In genomic region chr1:165217958-165218357, GRCh38 we compare ENCODE assay signal across 4 cellular contexts.
"Had no signal": no experiment of that assay in that cellular context is flagged by ENCODE, and none has a peak within 500 bp of the region (broad histone marks: within the 10 kb centered on the region; RNA-seq: fewer than 3 reads in every experiment).

No MANE protein-coding gene starts in this region.

- H3K9me3 Mint-ChIP-seq: GM23338, H9 had no signal

- H3K27ac Mint-ChIP-seq: GM23338, H9, IgD-negative memory B cell had no signal

- H3K36me3 Mint-ChIP-seq: IgD-negative memory B cell had no signal

- DNase-seq: H9, HCEC 1CT had no signal

- H3K4me3 Mint-ChIP-seq: GM23338, H9, IgD-negative memory B cell had no signal
